19 cellular contexts compared by ENCODE assay signal in genomic region chr1:206141996-206142395, GRCh38.
"Had no signal": no experiment of that assay in that cellular context is flagged by ENCODE, and none has a peak within 500 bp of the region (broad histone marks: within the 10 kb centered on the region; RNA-seq: fewer than 3 reads in every experiment).

No MANE protein-coding gene starts in this region.

- ATAC-seq: activated CD8-positive, alpha-beta T cell treated with anti-CD3 and anti-CD28 coated beads for 36 hours; activated T-cell treated with anti-CD3 and anti-CD28 coated beads, Interleukin-2, amount 50 U/mL, for 72 hours; PC-3; T-helper 17 cell had no signal

- DNase-seq: activated CD4-positive, CD25-positive, alpha-beta regulatory T cell; activated CD8-positive, alpha-beta memory T cell treated with anti-CD3 and anti-CD28 coated beads, Interleukin-2, amount 50 U/mL, for 4 hours; activated CD8-positive, alpha-beta T cell treated with anti-CD3 and anti-CD28 coated beads for 36 hours; activated gamma-delta T cell treated with Interleukin-2 at 50 U/mL for 16 hours; activated T-cell treated with anti-CD3 and anti-CD28 coated beads, Interleukin-2, amount 50 U/mL, for 72 hours; aorta; caudate nucleus; colonic mucosa; Kasumi-1; KBM-7; NCI-H1048; NCI-H146; NCI-H187 treated with DMSO at 0.1 percent for 48 hours; NCI-H446; NCI-H526; PC-3; SHP77 treated with DMSO at 0.1 percent for 48 hours; T-helper 17 cell; T1000 had no signal
